In genomic region chr1:46133181-46133658, GRCh38 we compare ENCODE assay signal across 1 cellular context.
A peak's percentile ranks its signal among the peaks of the same experiment; 100 is the strongest.
TF ChIP-seq lines count a peak whose summit lies in the region.

No MANE protein-coding gene starts in this region.

TF ChIP-seq in HepG2, 621 proteins besides CTCF, POLR2A, EP300 and RAD21 (continued from another document and continues in another):
- TF ChIP-seq ZNF605 (CRISPR knock-in tag; IDR thresholded peaks at IDR 0.05) (no peak), RERE (CRISPR knock-in tag; IDR thresholded peaks at IDR 0.05; ENCODE audit: low read depth) (no peak), PAWR (CRISPR knock-in tag; IDR thresholded peaks at IDR 0.05; ENCODE audit: borderline replicate concordance) (no peak), ZNF180 (CRISPR knock-in tag; IDR thresholded peaks at IDR 0.05; ENCODE audit: borderline replicate concordance, low read depth) (no peak), IRF9 (CRISPR knock-in tag; IDR thresholded peaks at IDR 0.05; ENCODE audit: borderline replicate concordance) (peak; percentile 3; the same call in 1 of the 2 replicates), DBP (CRISPR knock-in tag; IDR thresholded peaks at IDR 0.05; ENCODE audit: not compliant biosample characterization) (no peak), THAP8 (CRISPR knock-in tag; IDR thresholded peaks at IDR 0.05; ENCODE audit: borderline replicate concordance) (no peak), GTF3A (CRISPR knock-in tag; conservative IDR thresholded peaks at IDR 0.05) (no peak), NR2C2 (CRISPR knock-in tag; IDR thresholded peaks at IDR 0.05; ENCODE audit: borderline replicate concordance) (no peak), RARG (CRISPR knock-in tag; IDR thresholded peaks at IDR 0.05; ENCODE audit: low read depth) (no peak), SRF (IDR thresholded peaks at IDR 0.05; ENCODE audit: low read depth, low read length) (no peak), CBX5 (CRISPR knock-in tag; IDR thresholded peaks at IDR 0.05; ENCODE audit: borderline replicate concordance) (no peak), ESRRA (CRISPR knock-in tag; IDR thresholded peaks at IDR 0.05; ENCODE audit: low read depth) (no peak), RELA (CRISPR knock-in tag; IDR thresholded peaks at IDR 0.05) (no peak), HOXD1 (CRISPR knock-in tag; IDR thresholded peaks at IDR 0.05) (no peak), HNF1A (IDR thresholded peaks at IDR 0.05; ENCODE audit: low read depth) (no peak), HNF1A (CRISPR knock-in tag; IDR thresholded peaks at IDR 0.05; ENCODE audit: borderline replicate concordance) (no peak), CREBL2 (CRISPR knock-in tag; IDR thresholded peaks at IDR 0.05; ENCODE audit: borderline replicate concordance) (no peak), ZNF691 (CRISPR knock-in tag; IDR thresholded peaks at IDR 0.05; ENCODE audit: borderline replicate concordance, low read depth) (no peak; the same call in 1 of the 2 replicates), ZIK1 (CRISPR knock-in tag; IDR thresholded peaks at IDR 0.05; ENCODE audit: borderline replicate concordance, low read depth) (no peak), GABPB1 (CRISPR knock-in tag; IDR thresholded peaks at IDR 0.05) (no peak), ZNF510 (CRISPR knock-in tag; IDR thresholded peaks at IDR 0.05; ENCODE audit: low read depth) (no peak), ZEB1 (IDR thresholded peaks at IDR 0.05; ENCODE audit: insufficient replicate concordance, low read depth) (no peak), ZSCAN31 (CRISPR knock-in tag; IDR thresholded peaks at IDR 0.05; ENCODE audit: low read depth) (no peak), ATF4 (CRISPR knock-in tag; IDR thresholded peaks at IDR 0.05) (no peak), ZNF597 (CRISPR knock-in tag; IDR thresholded peaks at IDR 0.05) (no peak), ZNF784 (CRISPR knock-in tag; IDR thresholded peaks at IDR 0.05; ENCODE audit: borderline replicate concordance) (no peak)
